In genomic region chr17:46162871-46163270, GRCh38 we compare ENCODE assay signal across 24 cellular contexts. TPM values are rescaled to one million over a fixed set of nuclear protein-coding genes. Genes with fewer than 3 reads are reported as not detected.
DNase-seq lines count a peak whose midpoint lies in the region; ATAC-seq, FAIRE-seq and TF ChIP-seq lines count a peak whose summit lies in the region.
"Had no signal": no experiment of that assay in that cellular context is flagged by ENCODE, and none has a peak within 500 bp of the region (broad histone marks: within the 10 kb centered on the region; RNA-seq: fewer than 3 reads in every experiment).

No MANE protein-coding gene starts in this region.

- TF ChIP-seq POLR2A in HepG2 (IDR thresholded peaks at IDR 0.05; ENCODE audit: insufficient read depth in 1 of 2, low read depth in 2 of 2, low read length in 2 of 2), result no peak
- TF ChIP-seq POLR2A in right lobe of liver (IDR thresholded peaks at IDR 0.05), result no peak
- TF ChIP-seq POLR2A in suprapubic skin (IDR thresholded peaks at IDR 0.05), result no peak
- no peak for TF ChIP-seq POLR2A in adrenal gland (IDR thresholded peaks at IDR 0.05)

- H3K9me3 ChIP-seq in HepG2 (ENCODE audit: low read length) (no peaks in the 10 kb centered on the region), right lobe of liver (no peaks in the 10 kb centered on the region), mammary epithelial cell (replicated peaks; ENCODE audit: insufficient read depth, low read length) (no peaks in the 10 kb centered on the region), suprapubic skin (no peaks in the 10 kb centered on the region), adrenal gland (replicated peaks in 1 of 3) (no peaks in the 10 kb centered on the region)
- H3K9me3 ChIP-seq: ascending aorta, prostate gland, testis had no signal

- no peak for TF ChIP-seq RAD21 in HepG2 (CRISPR knock-in tag; IDR thresholded peaks at IDR 0.05)

- no peaks in the 10 kb centered on the region for H3K27me3 Mint-ChIP-seq in mesothelial cell of epicardium (ENCODE audit: low read depth)
- H3K27me3 Mint-ChIP-seq in stimulated activated memory B cell treated with anti-CD40 and anti-IgM and Interleukin-4, amounts not matched to agents 10 μg/mL and 1 μg/mL and 100 μg/mL, for 72 hours, result no peaks in the 10 kb centered on the region

- H3K4me1 ChIP-seq in HepG2 (ENCODE audit: insufficient read depth, low read length), result peaks cover 51% of the 10 kb centered on the region
- peaks cover 0 to 46% (median 0%) of the 10 kb centered on the region in 4 donors for H3K4me1 ChIP-seq in right lobe of liver
- peaks cover 29% of the 10 kb centered on the region for H3K4me1 ChIP-seq in mammary epithelial cell (ENCODE audit: insufficient read depth, low read length)
- peaks cover 77% of the 10 kb centered on the region for H3K4me1 ChIP-seq in suprapubic skin
- peaks cover 39 to 76% of the 10 kb centered on the region in 2 donors for H3K4me1 ChIP-seq in adrenal gland (replicated peaks in 1 of 2)
- H3K4me1 ChIP-seq: prostate gland had no signal

- no peak for TF ChIP-seq CTCF in HepG2 (CRISPR knock-in tag; IDR thresholded peaks at IDR 0.05)
- no peak for TF ChIP-seq CTCF in right lobe of liver (IDR thresholded peaks at IDR 0.05)
- no peak for TF ChIP-seq CTCF in mammary epithelial cell (conservative IDR thresholded peaks at IDR 0.05 in 1 of 2, IDR thresholded peaks at IDR 0.05 in 1 of 2; ENCODE audit: extremely low read depth in 1 of 2, insufficient read depth in 1 of 2, low read depth in 1 of 2, low read length in 2 of 2)
- no peak for TF ChIP-seq CTCF in mesothelial cell of epicardium (IDR thresholded peaks at IDR 0.05; ENCODE audit: unreplicated experiment)
- no peak for TF ChIP-seq CTCF in suprapubic skin (IDR thresholded peaks at IDR 0.05)
- TF ChIP-seq CTCF in adrenal gland (IDR thresholded peaks at IDR 0.05), result no peak

- H3K27ac ChIP-seq in HepG2 (ENCODE audit: extremely low read length, insufficient read depth, low read length), result no peak overlapping the region
- no peak overlapping the region for H3K27ac ChIP-seq in right lobe of liver
- peak overlapping the region; percentile 1 for H3K27ac ChIP-seq in mammary epithelial cell (ENCODE audit: insufficient read depth, low read depth, low read length)
- H3K27ac ChIP-seq in suprapubic skin, result no peak overlapping the region
- no peak overlapping the region for H3K27ac ChIP-seq in adrenal gland
- H3K27ac ChIP-seq: ascending aorta, prostate gland, RWPE1, testis, WERI-Rb-1 had no signal

- H3K4me3 Mint-ChIP-seq in mesothelial cell of epicardium, result no peak overlapping the region
- H3K4me3 Mint-ChIP-seq in stimulated activated memory B cell treated with anti-CD40 and anti-IgM and Interleukin-4, amounts not matched to agents 10 μg/mL and 1 μg/mL and 100 μg/mL, for 72 hours, result no peak overlapping the region
- H3K4me3 Mint-ChIP-seq: activated naive CD4-positive, alpha-beta T cell treated with anti-CD3 and anti-CD28 coated beads for 36 hours; T-helper 2 cell treated with Interferon-gamma antibody and Interleukin-4, amounts not matched to agents 5 μg/mL and 100 μg/mL, for 36 hours had no signal

- dilution Hi-C loops in mammary epithelial cell (cut with HindIII; ENCODE audit: low sequenced_read_pairs), result no loop called here

- TF ChIP-seq EP300 in HepG2 (IDR thresholded peaks at IDR 0.05; ENCODE audit: low read depth in 2 of 2, low read length in 2 of 2) (no peak), HepG2 (CRISPR knock-in tag; IDR thresholded peaks at IDR 0.05; ENCODE audit: borderline replicate concordance) (no peak), suprapubic skin (IDR thresholded peaks at IDR 0.05) (no peak)

- peaks cover 3% of the 10 kb centered on the region for H3K9me3 Mint-ChIP-seq in mesothelial cell of epicardium
- no peaks in the 10 kb centered on the region for H3K9me3 Mint-ChIP-seq in stimulated activated memory B cell treated with anti-CD40 and anti-IgM and Interleukin-4, amounts not matched to agents 10 μg/mL and 1 μg/mL and 100 μg/mL, for 72 hours
- H3K9me3 Mint-ChIP-seq: activated naive CD4-positive, alpha-beta T cell treated with anti-CD3 and anti-CD28 coated beads for 36 hours; T-helper 2 cell treated with Interferon-gamma antibody and Interleukin-4, amounts not matched to agents 5 μg/mL and 100 μg/mL, for 36 hours had no signal

- H3K27me3 ChIP-seq in HepG2 (ENCODE audit: control insufficient read depth in 1 of 2, insufficient read depth in 2 of 2, low read length in 2 of 2) (no peaks in the 10 kb centered on the region), right lobe of liver (no peaks in the 10 kb centered on the region), mammary epithelial cell (ENCODE audit: insufficient read depth, low read length) (no peaks in the 10 kb centered on the region), suprapubic skin (no peaks in the 10 kb centered on the region), adrenal gland (no peaks in the 10 kb centered on the region)
- H3K27me3 ChIP-seq: ascending aorta, testis had no signal

- no peak overlapping the region for H3K4me3 ChIP-seq in HepG2 (replicated peaks in 1 of 3; ENCODE audit: insufficient read depth in 1 of 3, low read depth in 2 of 3, low read length in 3 of 3)
- no peak overlapping the region for H3K4me3 ChIP-seq in right lobe of liver
- no peak overlapping the region for H3K4me3 ChIP-seq in mammary epithelial cell (replicated peaks in 1 of 3; ENCODE audit: insufficient read depth in 1 of 3, low read depth in 2 of 3, low read length in 3 of 3)
- no peak overlapping the region for H3K4me3 ChIP-seq in suprapubic skin
- no peak overlapping the region for H3K4me3 ChIP-seq in adrenal gland
- H3K4me3 ChIP-seq: ascending aorta, prostate gland, testis had no signal

- ATAC-seq in HepG2 (no peak), right lobe of liver (no peak)
- no peak for ATAC-seq in stimulated activated memory B cell treated with anti-CD40 and anti-IgM and Interleukin-4, amounts not matched to agents 10 μg/mL and 1 μg/mL and 100 μg/mL, for 72 hours
- ATAC-seq: SK-N-SH treated with all-trans-retinoic acid at 6 μM for 48 hours had no signal

- DNase-seq in HepG2 (ENCODE audit: low spot score), result no peak
- DNase-seq in right lobe of liver, result no peak
- no peak for DNase-seq in mammary epithelial cell
- no peak for DNase-seq in mesothelial cell of epicardium (ENCODE audit: low spot score in 2 of 2, unreplicated experiment in 2 of 2)
- DNase-seq in NCI-H2081 (lab: John Stamatoyannopoulos, UW), result no peak
- no peak for DNase-seq in suprapubic skin (ENCODE audit: low spot score in 2 of 2)
- no peak for DNase-seq in adrenal gland
- DNase-seq: activated CD4-positive, alpha-beta T cell treated with anti-CD3 and anti-CD28 coated beads, Interleukin-2, amount 50 U/mL, for 4 hours; activated naive CD4-positive, alpha-beta T cell treated with anti-CD3 and anti-CD28 coated beads for 36 hours; activated T-cell treated with anti-CD3 and anti-CD28 coated beads, Interleukin-2, amount 50 U/mL, for 1 hour; DMS79; effector CD8-positive, alpha-beta T cell; KG1; mesenchymal stem cell; NCI-H187; NCI-H748 treated with DMSO at 0.1 percent for 48 hours; testis; WERI-Rb-1 had no signal

- in situ Hi-C loops in HepG2 (cut with HindIII; ENCODE audit: extremely low pct_ligation_motif_present, low pct_unique_long_range_greater_than_20kb), result no loop called here
- in situ Hi-C loops in mammary epithelial cell (cut with MboI; ENCODE audit: low sequenced_read_pairs in 2 of 2), result no loop called here

- 37% methylated on average over 1 of the region's 1 CpG for WGBS in HepG2 (ENCODE audit: low lambda C conversion rate)
- 0% methylated on average over 1 of the region's 1 CpG for WGBS in right lobe of liver (ENCODE audit: insufficient coverage, low coverage, low lambda C conversion rate, missing lambda C conversion rate)
- WGBS in mammary epithelial cell (ENCODE audit: low coverage, missing lambda C conversion rate), result 0% methylated on average over 1 of the region's 1 CpG
- 0% methylated on average over 1 of the region's 1 CpG for WGBS in suprapubic skin
- WGBS in adrenal gland, 4 donors, result 0 to 48% (median 2%) methylated on average over 1 of the region's 1 CpG

- peaks cover 98% of the 10 kb centered on the region for H3K79me2 ChIP-seq in HepG2 (ENCODE audit: insufficient read depth, low read length)
- peaks cover 98% of the 10 kb centered on the region for H3K79me2 ChIP-seq in mammary epithelial cell (ENCODE audit: insufficient read depth, low read length)

- FAIRE-seq in HepG2 (lab: Jason Lieb, UNC), result no peak

- H4K20me1 ChIP-seq in HepG2 (ENCODE audit: insufficient read depth, low read length) (peaks cover 77% of the 10 kb centered on the region), mammary epithelial cell (ENCODE audit: insufficient read depth, low read length) (peaks cover 2% of the 10 kb centered on the region)

- H3K9ac ChIP-seq in HepG2 (ENCODE audit: insufficient read depth, low read depth, low read length), result no peak overlapping the region
- H3K9ac ChIP-seq in mammary epithelial cell (ENCODE audit: insufficient read depth, low read length), result no peak overlapping the region

- BruUV-seq in HepG2 (replicated peaks; lab: Mats Ljungman, UMichigan) (no TSS peak), mammary epithelial cell (replicated peaks; lab: Mats Ljungman, UMichigan) (no TSS peak)

- H3K4me1 Mint-ChIP-seq in mesothelial cell of epicardium, result peaks cover 50% of the 10 kb centered on the region
- H3K4me1 Mint-ChIP-seq in stimulated activated memory B cell treated with anti-CD40 and anti-IgM and Interleukin-4, amounts not matched to agents 10 μg/mL and 1 μg/mL and 100 μg/mL, for 72 hours, result peaks cover 70% of the 10 kb centered on the region

- no peaks in the 10 kb centered on the region for H3K36me3 ChIP-seq in HepG2 (replicated peaks in 1 of 2; ENCODE audit: control insufficient read depth in 1 of 2, insufficient read depth in 2 of 2, low read length in 2 of 2)
- H3K36me3 ChIP-seq in right lobe of liver, result no peaks in the 10 kb centered on the region
- H3K36me3 ChIP-seq in mammary epithelial cell (ENCODE audit: insufficient read depth, low read length), result peaks cover 2% of the 10 kb centered on the region
- no peaks in the 10 kb centered on the region for H3K36me3 ChIP-seq in suprapubic skin
- no peaks in the 10 kb centered on the region for H3K36me3 ChIP-seq in adrenal gland (replicated peaks in 1 of 2)
- H3K36me3 ChIP-seq: ascending aorta, prostate gland had no signal

- no peak overlapping the region for H3K4me2 ChIP-seq in HepG2 (ENCODE audit: low read depth, low read length)
- H3K4me2 ChIP-seq in mammary epithelial cell (ENCODE audit: insufficient read depth, low read depth, low read length), result peak overlapping the region; percentile 56

- peak overlapping the region; percentile 3 for H3K27ac Mint-ChIP-seq in mesothelial cell of epicardium
- H3K27ac Mint-ChIP-seq in stimulated activated memory B cell treated with anti-CD40 and anti-IgM and Interleukin-4, amounts not matched to agents 10 μg/mL and 1 μg/mL and 100 μg/mL, for 72 hours, result peak overlapping the region; percentile 1
- H3K27ac Mint-ChIP-seq: T-helper 2 cell treated with Interferon-gamma antibody and Interleukin-4, amounts not matched to agents 5 μg/mL and 100 μg/mL, for 36 hours had no signal

- H2AFZ ChIP-seq in HepG2 (ENCODE audit: low read length) (no peak overlapping the region), mammary epithelial cell (ENCODE audit: low read depth, low read length) (no peak overlapping the region)

- intact Hi-C loops in HepG2 (cut with micrococcal nuclease; ENCODE audit: unreplicated experiment) (no loop called here), right lobe of liver (cut with DNase I) (no loop called here), mammary epithelial cell (cut with micrococcal nuclease) (no loop called here), adrenal gland (cut with DNase I) (no loop called here)

- CTCF ChIA-PET in HepG2 (lab: Yijun Ruan, JAX; ENCODE audit: low intra/inter-chr PET ratio, low total read pairs), result no interaction called here
- CTCF ChIA-PET in mammary epithelial cell (lab: Charles Lee; ENCODE audit: low non-redundant PET), result interaction anchor here (0.8 kb wide), 1 partner anchor 119 kb away, joined by 4 read pairs; no protein-coding TSS in a partner anchor

- POLR2A ChIA-PET in HepG2 (lab: Yijun Ruan, JAX), result no interaction called here

- peaks cover 8% of the 10 kb centered on the region for H3K36me3 Mint-ChIP-seq in mesothelial cell of epicardium
- H3K36me3 Mint-ChIP-seq in stimulated activated memory B cell treated with anti-CD40 and anti-IgM and Interleukin-4, amounts not matched to agents 10 μg/mL and 1 μg/mL and 100 μg/mL, for 72 hours, result peaks cover 29% of the 10 kb centered on the region

RNA-seq across cellular contexts. Expression of gene KANSL1, which starts 30.4 kb away (rescaled TPM):
- total RNA-seq in HepG2 (2016; rRNA removed; fragmentation: Illumina TruSeq; extraction: Trizol) (59.6 and 60.9 TPM in 2 replicates), right lobe of liver (10 to 100 TPM; 23.1 to 29.5 (median 25.9) TPM), mammary epithelial cell (10 to 100 TPM; 54.3 to 56.7 TPM), mesothelial cell of epicardium (185 to 189 TPM (median 189 TPM) in 3 replicates), suprapubic skin (100 to 1,000 TPM in 1 of 4 donors, 10 to 100 TPM in 3; 68.2 to 187 (median 79.0) TPM), adrenal gland (10 to 100 TPM; 27.1 to 81.2 (median 67.5) TPM)
- total RNA-seq in HepG2 (2016; cell fraction: cytosol; rRNA removed; fragmentation: Illumina TruSeq; extraction: Trizol; ENCODE audit: low read depth), result 223 and 253 TPM in 2 replicates
- total RNA-seq in HepG2 (2016; cell fraction: insoluble cytoplasmic fraction; rRNA removed; fragmentation: Illumina TruSeq; extraction: Trizol), result 54.9 and 58.3 TPM in 2 replicates
- total RNA-seq in HepG2 (2016; cell fraction: membrane; rRNA removed; fragmentation: Illumina TruSeq; extraction: Trizol), result 138 and 153 TPM in 2 replicates
- 130 and 145 TPM in 2 replicates for total RNA-seq in HepG2 (2016; cell fraction: nucleus; rRNA removed; fragmentation: Illumina TruSeq; extraction: Trizol)
- polyA plus RNA-seq in HepG2 (2011; rRNA removed) (22.8 and 24.0 TPM in 2 replicates), mammary epithelial cell (3.1 TPM), adrenal gland (10 to 100 TPM; 23.2 to 34.3 (median 32.1) TPM)
- 11.2 and 14.3 TPM in 2 replicates for polyA plus RNA-seq in HepG2 (2011; cell fraction: cytosol; rRNA removed)
- polyA plus RNA-seq in HepG2 (2011; cell fraction: nucleus; rRNA removed), result 69.1 and 88.4 TPM in 2 replicates
- 23.5 and 23.7 TPM in 2 replicates for polyA plus RNA-seq in HepG2 (2012)
- polyA plus RNA-seq in HepG2 (2016; cell fraction: cytosol; fragmentation: Illumina TruSeq; extraction: Trizol; ENCODE audit: low read depth), result 2.0 and 2.7 TPM in 2 replicates
- polyA plus RNA-seq in HepG2 (2016; cell fraction: insoluble cytoplasmic fraction; fragmentation: Illumina TruSeq; extraction: Trizol; ENCODE audit: low read depth), result 21.5 and 27.8 TPM in 2 replicates
- 5.6 and 6.8 TPM in 2 replicates for polyA plus RNA-seq in HepG2 (2016; cell fraction: membrane; fragmentation: Illumina TruSeq; extraction: Trizol; ENCODE audit: low read depth)
- polyA plus RNA-seq in HepG2 (2016; cell fraction: nucleus; fragmentation: Illumina TruSeq; extraction: Trizol; ENCODE audit: insufficient read depth, low read depth), result 94.8 and 102 TPM in 2 replicates
- 94.4 and 97.7 TPM in 2 replicates for polyA minus RNA-seq in HepG2 (2011; rRNA and poly(A)+ RNA removed; ENCODE audit: low replicate concordance)
- 61.5 and 62.2 TPM in 2 replicates for polyA minus RNA-seq in HepG2 (2011; cell fraction: cytosol; rRNA and poly(A)+ RNA removed)
- polyA minus RNA-seq in HepG2 (2011; cell fraction: nucleus; rRNA and poly(A)+ RNA removed), result 272 and 315 TPM in 2 replicates
- 74.6 TPM for polyA minus RNA-seq in mammary epithelial cell
